ENCODE assay signal across 1 cellular context in genomic region chr11:69921429-69922014, GRCh38.
TF ChIP-seq lines count a peak whose summit lies in the region.

No MANE protein-coding gene starts in this region.

TF ChIP-seq in H1, 55 proteins besides CTCF, POLR2A, EP300 and RAD21:
- TF ChIP-seq SIX5 (IDR thresholded peaks at IDR 0.05; ENCODE audit: low read depth, low read length), result no peak
